Comparison of ENCODE assay signal across 7 cellular contexts in the genomic region with DNA sequence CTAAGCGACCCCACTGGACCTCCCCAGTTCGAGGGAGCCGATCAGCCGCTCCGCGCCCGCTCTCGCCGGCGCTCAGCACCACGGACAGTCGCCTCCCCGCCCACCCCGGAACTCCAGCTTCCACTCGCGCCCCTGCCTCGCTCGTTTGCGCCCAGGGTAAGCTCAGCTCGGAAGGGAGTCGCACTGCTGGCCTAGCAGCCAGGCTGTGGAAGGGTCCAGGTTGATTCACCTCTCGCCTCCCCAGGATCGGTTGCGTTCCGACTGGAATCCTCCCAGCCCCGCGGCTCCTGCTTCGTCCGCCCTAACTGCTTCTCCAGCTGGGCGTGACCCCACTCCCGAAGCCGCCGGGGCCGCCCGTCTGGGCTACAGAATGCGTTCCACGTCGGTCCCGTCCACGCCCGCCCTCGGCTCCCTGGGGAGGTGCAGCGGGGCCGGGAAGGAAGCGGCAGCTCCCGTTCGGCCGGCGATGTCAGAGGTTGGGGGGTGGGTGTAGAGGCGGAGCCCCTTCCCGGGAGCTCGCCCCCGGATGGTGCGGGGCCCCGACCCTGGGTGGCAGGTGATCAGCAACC. TPM values are rescaled to one million over a fixed set of nuclear protein-coding genes. Genes with fewer than 3 reads are reported as not detected.
DNase-seq lines count a peak whose midpoint lies in the region; TF ChIP-seq lines count a peak whose summit lies in the region.

No MANE protein-coding gene starts in this region.

- peaks cover 56% of the 10 kb centered on the region for H3K27me3 Mint-ChIP-seq in nephron (ENCODE audit: low read depth)

- DNase-seq in LoVo (ENCODE audit: low spot score), result peak; percentile 24
- DNase-seq in activated CD8-positive, alpha-beta memory T cell treated with anti-CD3 and anti-CD28 coated beads, Interleukin-2, amount 50 U/mL, for 48 hours, result peak; percentile 67
- peak; percentile 35 for DNase-seq in fibroblast of the aortic adventitia (ENCODE audit: low read depth)
- DNase-seq in NCI-H1048 (lab: John Stamatoyannopoulos, UW), result no peak
- no peak for DNase-seq in epidermal melanocyte (ENCODE audit: insufficient read length, low spot score)

- no peak for TF ChIP-seq CTCF in GM12875 (IDR thresholded peaks at IDR 0.05; ENCODE audit: borderline replicate concordance, insufficient read depth, low read depth, low read length)
- TF ChIP-seq CTCF in fibroblast of the aortic adventitia (IDR thresholded peaks at IDR 0.05; ENCODE audit: insufficient read depth, low read length), result no peak
- no peak for TF ChIP-seq CTCF in nephron (IDR thresholded peaks at IDR 0.05; ENCODE audit: unreplicated experiment in 3 of 3)

- H3K9me3 Mint-ChIP-seq in nephron, result peaks cover 2% of the 10 kb centered on the region

- peaks cover 28% of the 10 kb centered on the region for H3K4me1 Mint-ChIP-seq in nephron

- H3K4me3 Mint-ChIP-seq in nephron, result peak overlapping the region; percentile 76 to 89 (median 87)

- peak overlapping the region; percentile 15 for H3K4me3 ChIP-seq in GM12875 (ENCODE audit: low read depth, low read length)
- peak overlapping the region; percentile 69 for H3K4me3 ChIP-seq in fibroblast of the aortic adventitia (ENCODE audit: low read depth, low read length)

- H3K36me3 Mint-ChIP-seq in nephron (ENCODE audit: low read depth), result no peaks in the 10 kb centered on the region

- H3K27ac Mint-ChIP-seq in nephron, result no peak overlapping the region

RNA-seq across cellular contexts. Expression of a gene that starts 0.3 kb away (rescaled TPM):
- not detected in 2 replicates for total RNA-seq in fibroblast of the aortic adventitia (ENCODE audit: low replicate concordance)

Comparison
In these comparisons a context has a peak if more than half of its experiments do, and no peak if none do; other contexts are left out.
1. DNase-seq: peak in LoVo (single experiment), activated CD8-positive, alpha-beta memory T cell treated with anti-CD3 and anti-CD28 coated beads, Interleukin-2, amount 50 U/mL, for 48 hours (single experiment) and fibroblast of the aortic adventitia (single experiment); none in NCI-H1048 (single experiment) and epidermal melanocyte (single experiment).